Comparison of ENCODE assay signal across 11 cellular contexts in genomic region chr9:34363619-34364351, GRCh38. TPM values are rescaled to one million over a fixed set of nuclear protein-coding genes. Genes with fewer than 3 reads are reported as not detected.
DNase-seq lines count a peak whose midpoint lies in the region; ATAC-seq and TF ChIP-seq lines count a peak whose summit lies in the region.
"Had no signal": no experiment of that assay in that cellular context is flagged by ENCODE, and none has a peak within 500 bp of the region (broad histone marks: within the 10 kb centered on the region; RNA-seq: fewer than 3 reads in every experiment).

No MANE protein-coding gene starts in this region.

- intact Hi-C loops in stomach (cut with DNase I; ENCODE audit: low total_unique reads) = no loop called here

- no peak overlapping the region for H3K4me3 Mint-ChIP-seq in activated CD4-positive, alpha-beta T cell treated with anti-CD3 and anti-CD28 coated beads, Interleukin-2, amount 10 ng/mL, durations not matched to agents 7 days and 5 days
- H3K4me3 Mint-ChIP-seq in brain = peak overlapping the region in 3 of 5 experiments; percentile 11 to 60 (median 55)
- H3K4me3 Mint-ChIP-seq: memory B cell had no signal

- no peak for ATAC-seq in GM18502 (IDR thresholded peaks at IDR 0.05; ENCODE audit: poor library complexity, unreplicated experiment)

- no peaks in the 10 kb centered on the region for H3K9me3 ChIP-seq in stomach

- no peak overlapping the region for H3K4me3 ChIP-seq in stomach

- TF ChIP-seq EP300 in stomach (IDR thresholded peaks at IDR 0.05) = no peak

- POLR2A ChIA-PET in activated CD4-positive, alpha-beta T cell treated with anti-CD3 and anti-CD28 coated beads, Interleukin-2, amount 10 ng/mL, durations not matched to agents 7 days and 5 days (lab: Charles Lee) = no interaction called here

- peak overlapping the region; percentile 59 for H3K27ac Mint-ChIP-seq in activated CD4-positive, alpha-beta T cell treated with anti-CD3 and anti-CD28 coated beads, Interleukin-2, amount 10 ng/mL, durations not matched to agents 7 days and 5 days
- H3K27ac Mint-ChIP-seq in brain = peak overlapping the region in 3 of 5 experiments; percentile 32 to 97 (median 76)
- H3K27ac Mint-ChIP-seq: memory B cell had no signal

- H3K27me3 Mint-ChIP-seq in activated CD4-positive, alpha-beta T cell treated with anti-CD3 and anti-CD28 coated beads, Interleukin-2, amount 10 ng/mL, durations not matched to agents 7 days and 5 days = no peaks in the 10 kb centered on the region
- H3K27me3 Mint-ChIP-seq in brain = no peaks in the 10 kb centered on the region
- H3K27me3 Mint-ChIP-seq: memory B cell had no signal

- CTCF ChIA-PET in activated CD4-positive, alpha-beta T cell treated with anti-CD3 and anti-CD28 coated beads, Interleukin-2, amount 10 ng/mL, durations not matched to agents 7 days and 5 days (lab: Charles Lee) = interaction anchor here (0.6 to 1.7 kb wide), 2 partner anchors 40 to 135 kb away, joined by 4 to 6 read pairs; no protein-coding TSS in a partner anchor

- peaks cover 0 to 19% (median 5%) of the 10 kb centered on the region in 4 donors for H3K36me3 ChIP-seq in stomach

- no peaks in the 10 kb centered on the region for H3K27me3 ChIP-seq in stomach

- TF ChIP-seq CTCF in brain (conservative IDR thresholded peaks at IDR 0.05) (no peak), stomach (IDR thresholded peaks at IDR 0.05) (no peak)

- H3K36me3 Mint-ChIP-seq in activated CD4-positive, alpha-beta T cell treated with anti-CD3 and anti-CD28 coated beads, Interleukin-2, amount 10 ng/mL, durations not matched to agents 7 days and 5 days (ENCODE audit: low read depth) = peaks cover 13% of the 10 kb centered on the region
- peaks cover 33% of the 10 kb centered on the region for H3K36me3 Mint-ChIP-seq in brain

- TF ChIP-seq POLR2A in stomach (IDR thresholded peaks at IDR 0.05) = no peak

- peaks cover 16% of the 10 kb centered on the region for H3K4me1 Mint-ChIP-seq in activated CD4-positive, alpha-beta T cell treated with anti-CD3 and anti-CD28 coated beads, Interleukin-2, amount 10 ng/mL, durations not matched to agents 7 days and 5 days
- peaks cover 25% of the 10 kb centered on the region for H3K4me1 Mint-ChIP-seq in brain
- H3K4me1 Mint-ChIP-seq: memory B cell had no signal

- peak; percentile 21 for DNase-seq in activated CD4-positive, alpha-beta T cell treated with anti-CD3 and anti-CD28 coated beads, Interleukin-2, amount 10 ng/mL, durations not matched to agents 7 days and 5 days
- no peak for DNase-seq in activated CD4-positive, alpha-beta T cell treated with anti-CD3 and anti-CD28 coated beads, Interleukin-2, amount 50 U/mL, for 1 hour
- DNase-seq in iPS-NIHi7 (ENCODE audit: extremely low spot score) (peak; percentile 69), stomach (no peak), NCI-H1436 (lab: John Stamatoyannopoulos, UW) (no peak), DMS153 (lab: John Stamatoyannopoulos, UW) (no peak)
- DNase-seq: activated gamma-delta T cell treated with Interleukin-2 at 50 U/mL for 16 hours, NCI-H1048 had no signal

- H3K9me3 Mint-ChIP-seq in activated CD4-positive, alpha-beta T cell treated with anti-CD3 and anti-CD28 coated beads, Interleukin-2, amount 10 ng/mL, durations not matched to agents 7 days and 5 days = peaks cover 10% of the 10 kb centered on the region
- H3K9me3 Mint-ChIP-seq in brain = peaks cover 6 to 20% (median 15%) of the 10 kb centered on the region in 5 experiments

- WGBS in stomach, 5 donors = 61 to 69% (median 64%) methylated on average over 13 of the region's 13 CpGs

- no peaks in the 10 kb centered on the region for H3K4me1 ChIP-seq in stomach

- peak overlapping the region in 3 of 5 donors; percentile 5 to 36 (median 13) for H3K27ac ChIP-seq in stomach

RNA-seq across cellular contexts. Expression of gene MYORG, which starts 12.9 kb away (rescaled TPM):
- total RNA-seq in activated CD4-positive, alpha-beta T cell treated with anti-CD3 and anti-CD28 coated beads, Interleukin-2, amount 10 ng/mL, durations not matched to agents 7 days and 5 days = 1 to 10 TPM; 2.7 to 2.8 TPM
- polyA plus RNA-seq in brain (ENCODE audit: insufficient read depth, low read depth, low replicate concordance) (13.5 TPM), stomach (1 to 10 TPM in 2 of 3 donors, under 1 TPM in 1; 0.76 to 9.0 (median 3.9) TPM)
- 10 to 100 TPM in 4 of 5 donors, 1 to 10 TPM in 1; 9.5 to 31.3 (median 19.6) TPM for total RNA-seq in stomach

RNA-seq across cellular contexts. Expression of gene NUDT2, which starts 34.4 kb away (rescaled TPM):
- 10 to 100 TPM; 17.5 to 19.7 TPM for total RNA-seq in activated CD4-positive, alpha-beta T cell treated with anti-CD3 and anti-CD28 coated beads, Interleukin-2, amount 10 ng/mL, durations not matched to agents 7 days and 5 days
- polyA plus RNA-seq in brain (ENCODE audit: insufficient read depth, low read depth, low replicate concordance) (54.3 TPM), stomach (10 to 100 TPM; 22.2 to 73.2 (median 34.5) TPM)
- 10 to 100 TPM in 3 of 5 donors, 1 to 10 TPM in 1, under 1 TPM in 1; 0.87 to 46.9 (median 17.0) TPM for total RNA-seq in stomach

RNA-seq across cellular contexts. Expression of gene KIF24, which starts 34.7 kb away (rescaled TPM):
- total RNA-seq in activated CD4-positive, alpha-beta T cell treated with anti-CD3 and anti-CD28 coated beads, Interleukin-2, amount 10 ng/mL, durations not matched to agents 7 days and 5 days = 10 to 100 TPM; 11.0 to 12.5 TPM
- 9.4 TPM for polyA plus RNA-seq in brain (ENCODE audit: insufficient read depth, low read depth, low replicate concordance)
- total RNA-seq in stomach = 1 to 10 TPM in 4 of 5 donors, under 1 TPM in 1; 0.29 to 5.8 (median 3.2) TPM
- under 1 TPM; 0.37 to 0.90 (median 0.46) TPM for polyA plus RNA-seq in stomach

Comparison
In these comparisons a context has a peak if more than half of its experiments do, and no peak if none do; other contexts are left out.
1. DNase-seq: peak in activated CD4-positive, alpha-beta T cell treated with anti-CD3 and anti-CD28 coated beads, Interleukin-2, amount 10 ng/mL, durations not matched to agents 7 days and 5 days (single experiment) and iPS-NIHi7 (single experiment); none in activated CD4-positive, alpha-beta T cell treated with anti-CD3 and anti-CD28 coated beads, Interleukin-2, amount 50 U/mL, for 1 hour (single experiment), stomach (single experiment), NCI-H1436 (single experiment) and DMS153 (single experiment).